14 cellular contexts compared by ENCODE assay signal in the genomic region with DNA sequence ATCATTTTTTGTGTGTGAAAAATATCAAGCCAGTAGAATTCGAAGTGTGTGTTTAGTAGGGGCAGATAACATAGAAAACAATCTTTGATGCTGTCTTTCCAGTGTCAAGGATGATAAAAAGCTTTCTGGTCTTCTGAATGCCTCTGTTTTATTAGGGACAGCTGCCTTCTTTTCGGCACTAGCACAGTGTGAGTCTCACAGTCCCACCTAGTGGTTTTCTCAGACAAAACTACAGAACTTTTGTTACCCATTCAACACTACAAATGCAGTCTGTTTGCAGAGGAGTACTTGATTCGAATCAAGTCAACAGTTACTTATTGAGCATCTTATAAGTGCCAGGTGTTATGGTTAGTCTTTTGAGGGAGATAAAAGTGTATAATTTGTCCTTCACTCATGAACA. TPM values are rescaled to one million over a fixed set of nuclear protein-coding genes. Genes with fewer than 3 reads are reported as not detected.
DNase-seq lines count a peak whose midpoint lies in the region; ATAC-seq and TF ChIP-seq lines count a peak whose summit lies in the region.
"Had no signal": no experiment of that assay in that cellular context is flagged by ENCODE, and none has a peak within 500 bp of the region (broad histone marks: within the 10 kb centered on the region; RNA-seq: fewer than 3 reads in every experiment).

No MANE protein-coding gene starts in this region.

- no peak for DNase-seq in AG04450 (ENCODE audit: low read depth, low spot score)
- DNase-seq in SK-MEL-5 (ENCODE audit: low read depth, low spot score): peak; percentile 46
- peak; percentile 28 to 71 for DNase-seq in foreskin fibroblast
- no peak for DNase-seq in NCI-H345 treated with DMSO at 0.1 percent for 48 hours (lab: John Stamatoyannopoulos, UW; ENCODE audit: unreplicated experiment)
- DNase-seq in activated CD4-positive, alpha-beta T cell treated with anti-CD3 and anti-CD28 coated beads for 1 hour: no peak
- DNase-seq in NCI-H510A (lab: John Stamatoyannopoulos, UW): no peak
- DNase-seq in H4 (ENCODE audit: low spot score): no peak
- DNase-seq: activated CD4-positive, CD25-positive, alpha-beta regulatory T cell treated with anti-CD3 and anti-CD28 coated beads, Interleukin-2, amount 50 U/mL, for 72 hours; COR-L47; NK-92 treated with Interleukin-12 subunit alpha and Interleukin-12 subunit beta, amount 100 ng/mL, for 24 hours had no signal

- H3K9me3 ChIP-seq in AG04450 (ENCODE audit: control insufficient read depth, insufficient read depth, low read length): no peaks in the 10 kb centered on the region

- CTCF ChIA-PET in AG04450 (lab: Charles Lee): interaction anchor here (0.8 to 8.1 kb wide), 6 partner anchors 17 to 178 kb away, joined by 3 to 103 read pairs (median 4); no protein-coding TSS in a partner anchor

- ATAC-seq in GM21529 (IDR thresholded peaks at IDR 0.05; ENCODE audit: unreplicated experiment): peak; percentile 63

- H3K27ac ChIP-seq in AG04450 (ENCODE audit: low read depth, low read length): no peak overlapping the region
- H3K27ac ChIP-seq: epithelial cell of prostate had no signal

- POLR2A ChIA-PET in AG04450 (lab: Yijun Ruan, JAX): interaction anchor here (0.8 kb wide), 1 partner anchor 134 kb away, joined by 3 read pairs; no protein-coding TSS in a partner anchor

- no peaks in the 10 kb centered on the region for H3K27me3 ChIP-seq in AG04450 (ENCODE audit: control insufficient read depth, insufficient read depth, low read length)

- in situ Hi-C loops in SK-MEL-5 (cut with HindIII; ENCODE audit: low pct_unique_long_range_greater_than_20kb, low sequenced_read_pairs): no loop called here

- TF ChIP-seq CTCF in AG04450 (IDR thresholded peaks at IDR 0.05; ENCODE audit: low read depth, low read length): peak; percentile 46
- TF ChIP-seq CTCF in foreskin fibroblast (IDR thresholded peaks at IDR 0.05; ENCODE audit: low read depth, low read length): peak; percentile 23

- no peak overlapping the region for H3K4me3 ChIP-seq in AG04450 (ENCODE audit: low read depth, low read length)
- H3K4me3 ChIP-seq in foreskin fibroblast (ENCODE audit: low read depth in 1 of 2, low read length in 2 of 2): no peak overlapping the region
- H3K4me3 ChIP-seq: lung, smooth muscle cell had no signal

RNA-seq across cellular contexts. Expression of gene MCOLN3, which starts 30.6 kb away (rescaled TPM):
- 0.05 TPM in 2 replicates for polyA plus RNA-seq in AG04450 (2011; rRNA removed)
- polyA minus RNA-seq in AG04450 (2011; rRNA and poly(A)+ RNA removed): not detected in 2 replicates
- 1.9 and 2.0 TPM in 2 replicates for total RNA-seq in SK-MEL-5 (2014; rRNA removed; shearing (Covaris generic))
- polyA plus RNA-seq in SK-MEL-5 (2015; cell fraction: cytosol; rRNA removed): 1.1 and 1.7 TPM in 2 replicates
- 18.3 and 22.2 TPM in 2 replicates for polyA plus RNA-seq in SK-MEL-5 (2015; cell fraction: nucleus; rRNA removed)
- total RNA-seq in H4 (2014; rRNA removed; shearing (Covaris generic)): 0.72 and 1.4 TPM in 2 replicates

Comparison
In these comparisons a context has a peak if more than half of its experiments do, and no peak if none do; other contexts are left out.
1. DNase-seq: peak in SK-MEL-5 (single experiment) and foreskin fibroblast (2 of 2); none in AG04450 (single experiment), NCI-H345 treated with DMSO at 0.1 percent for 48 hours (single experiment), activated CD4-positive, alpha-beta T cell treated with anti-CD3 and anti-CD28 coated beads for 1 hour (single experiment), NCI-H510A (single experiment) and H4 (single experiment).